Comparison of ENCODE assay signal across 1 cellular context in the genomic region with DNA sequence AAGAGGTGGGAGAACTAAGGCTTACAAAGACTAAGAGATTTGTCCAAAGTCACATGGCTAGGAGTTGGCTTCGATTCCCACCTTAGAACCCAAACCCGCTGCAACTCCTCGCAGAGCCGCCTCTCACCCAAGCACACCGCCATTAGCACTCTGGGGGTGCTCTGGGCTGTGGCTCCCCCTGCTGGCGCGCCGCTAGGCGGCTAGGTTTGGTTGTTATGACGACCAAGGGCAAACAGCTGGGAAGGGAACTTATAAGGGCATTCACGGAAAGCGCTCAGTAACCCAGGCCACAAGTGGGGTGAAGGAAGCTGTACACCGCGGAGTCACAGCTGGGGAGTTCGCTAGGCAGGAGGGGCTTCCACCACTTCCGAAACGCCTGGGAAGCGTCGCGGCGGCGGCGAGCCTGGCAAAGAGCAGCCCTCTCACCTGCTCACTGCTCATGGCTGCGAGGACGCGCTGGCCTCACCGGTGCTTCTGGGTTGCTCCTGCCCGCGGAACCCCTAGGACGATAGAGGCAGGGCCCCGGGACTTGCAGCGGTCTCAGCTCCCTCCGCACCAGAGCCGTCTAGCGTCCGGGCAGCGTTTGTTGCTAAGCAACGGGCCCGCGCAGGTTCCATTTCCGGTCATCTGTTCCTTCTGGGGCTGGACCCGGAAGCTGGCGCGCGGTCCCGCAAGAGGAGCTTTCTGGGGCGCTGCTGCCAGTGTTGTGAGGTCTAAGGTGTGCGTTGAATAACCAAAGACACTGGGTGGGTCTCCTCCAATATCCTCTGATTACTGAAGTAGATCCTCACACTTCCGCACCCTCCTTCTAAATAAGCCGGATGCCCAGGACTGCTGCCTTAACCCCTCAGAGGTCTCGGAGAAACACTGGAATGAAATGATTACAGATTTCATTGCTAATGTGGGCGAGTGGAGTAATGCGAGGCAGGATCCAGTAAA.
TF ChIP-seq lines count a peak whose summit lies in the region.

A gene (minus strand): TSS at position 567 of the 939 bp plus-strand sequence. CDS start 126 bp downstream, at position 441.

TF ChIP-seq in K562, 482 proteins besides CTCF, POLR2A, EP300 and RAD21 (continued from another document and continues in another):
- TF ChIP-seq CEBPB (tag; IDR thresholded peaks at IDR 0.05) (no peak), SIN3B (IDR thresholded peaks at IDR 0.05; ENCODE audit: low read depth) (peak; percentile 28; the same call in 1 of the 2 replicates), NR1H2 (CRISPR knock-in tag; IDR thresholded peaks at IDR 0.05) (no peak), NR4A1 (CRISPR knock-in tag; IDR thresholded peaks at IDR 0.05) (no peak), NR4A1 (tag; IDR thresholded peaks at IDR 0.05) (no peak), NFIX (CRISPR knock-in tag; IDR thresholded peaks at IDR 0.05; ENCODE audit: low read depth) (no peak), TCF3 (CRISPR knock-in tag; IDR thresholded peaks at IDR 0.05) (no peak), HNRNPK (IDR thresholded peaks at IDR 0.05; ENCODE audit: low read depth, low read length, poor library complexity, severe bottlenecking) (no peak), TAF15 (IDR thresholded peaks at IDR 0.05; ENCODE audit: low read depth, low read length) (no peak), XRCC4 (IDR thresholded peaks at IDR 0.05; ENCODE audit: extremely low read depth, insufficient read depth, insufficient read length) (no peak), ZZZ3 (IDR thresholded peaks at IDR 0.05) (no peak), ZNF146 (CRISPR knock-in tag; IDR thresholded peaks at IDR 0.05; ENCODE audit: unreplicated experiment) (no peak), TAF7 (tag; IDR thresholded peaks at IDR 0.05) (no peak), ZNF12 (CRISPR knock-in tag; IDR thresholded peaks at IDR 0.05) (no peak), HSF4 (CRISPR knock-in tag; IDR thresholded peaks at IDR 0.05; ENCODE audit: borderline replicate concordance) (no peak), TFAM (CRISPR knock-in tag; conservative IDR thresholded peaks at IDR 0.05) (no peak), ZNF717 (CRISPR knock-in tag; IDR thresholded peaks at IDR 0.05) (no peak), SP2 (IDR thresholded peaks at IDR 0.05; ENCODE audit: extremely low read depth, low read depth, low read length, poor library complexity, severe bottlenecking) (no peak), ZNF707 (CRISPR knock-in tag; conservative IDR thresholded peaks at IDR 0.05) (no peak), POLR2B (IDR thresholded peaks at IDR 0.05; ENCODE audit: low read depth, partially characterized antibody) (no peak), TGIF2 (CRISPR knock-in tag; IDR thresholded peaks at IDR 0.05) (no peak), JUN (IDR thresholded peaks at IDR 0.05; ENCODE audit: borderline replicate concordance, low read depth, low read length) (no peak), JUN (CRISPR knock-in tag; IDR thresholded peaks at IDR 0.05; ENCODE audit: borderline replicate concordance) (no peak), PHB2 (IDR thresholded peaks at IDR 0.05; ENCODE audit: low read depth) (no peak), BMI1 (IDR thresholded peaks at IDR 0.05; ENCODE audit: low read length) (peak; percentile 87), CXXC5 (CRISPR knock-in tag; IDR thresholded peaks at IDR 0.05) (peak; percentile 73), CREM (IDR thresholded peaks at IDR 0.05; ENCODE audit: low read depth) (no peak), NCOA6 (IDR thresholded peaks at IDR 0.05) (peak; percentile 42; the same call in 1 of the 2 replicates), NRF1 (conservative IDR thresholded peaks at IDR 0.05 in 1 of 2, IDR thresholded peaks at IDR 0.05 in 1 of 2) (no peak), ZNF778 (CRISPR knock-in tag; IDR thresholded peaks at IDR 0.05) (no peak), POLR2G (IDR thresholded peaks at IDR 0.05; ENCODE audit: low read depth, low read length) (peak; percentile 59), GATAD2B (IDR thresholded peaks at IDR 0.05; ENCODE audit: borderline replicate concordance) (peak; percentile 38; the same call in 1 of the 2 replicates), POLR2H (tag; IDR thresholded peaks at IDR 0.05; ENCODE audit: low read depth) (no peak), FOXP1 (CRISPR knock-in tag; IDR thresholded peaks at IDR 0.05) (no peak), CBX2 (IDR thresholded peaks at IDR 0.05; ENCODE audit: insufficient read depth, low read length, poor library complexity, severe bottlenecking) (no peak), IFI16 (CRISPR knock-in tag; IDR thresholded peaks at IDR 0.05) (no peak), PTRF (tag; IDR thresholded peaks at IDR 0.05) (no peak), TOE1 (IDR thresholded peaks at IDR 0.05; ENCODE audit: borderline replicate concordance) (peak; percentile 51; the same call in 1 of the 2 replicates), TOE1 (CRISPR knock-in tag; IDR thresholded peaks at IDR 0.05; ENCODE audit: borderline replicate concordance, low read depth) (no peak), PHF20 (IDR thresholded peaks at IDR 0.05; ENCODE audit: partially characterized antibody) (peak; percentile 81), ETV1 (tag; conservative IDR thresholded peaks at IDR 0.05; ENCODE audit: low read depth) (peak; percentile 70), KLF10 (CRISPR knock-in tag; IDR thresholded peaks at IDR 0.05) (no peak), ZNF354B (CRISPR knock-in tag; IDR thresholded peaks at IDR 0.05) (no peak), MTA3 (IDR thresholded peaks at IDR 0.05; ENCODE audit: borderline replicate concordance) (no peak), NFRKB (IDR thresholded peaks at IDR 0.05; ENCODE audit: low read depth) (0 out of 2 replicates have a peak, but pooled peaks have one; percentile 49), LCOR (CRISPR knock-in tag; IDR thresholded peaks at IDR 0.05) (peak; percentile 82; the same call in 1 of the 2 replicates), ELF4 (CRISPR knock-in tag; IDR thresholded peaks at IDR 0.05) (no peak)
- TF ChIP-seq, protein P1, sequence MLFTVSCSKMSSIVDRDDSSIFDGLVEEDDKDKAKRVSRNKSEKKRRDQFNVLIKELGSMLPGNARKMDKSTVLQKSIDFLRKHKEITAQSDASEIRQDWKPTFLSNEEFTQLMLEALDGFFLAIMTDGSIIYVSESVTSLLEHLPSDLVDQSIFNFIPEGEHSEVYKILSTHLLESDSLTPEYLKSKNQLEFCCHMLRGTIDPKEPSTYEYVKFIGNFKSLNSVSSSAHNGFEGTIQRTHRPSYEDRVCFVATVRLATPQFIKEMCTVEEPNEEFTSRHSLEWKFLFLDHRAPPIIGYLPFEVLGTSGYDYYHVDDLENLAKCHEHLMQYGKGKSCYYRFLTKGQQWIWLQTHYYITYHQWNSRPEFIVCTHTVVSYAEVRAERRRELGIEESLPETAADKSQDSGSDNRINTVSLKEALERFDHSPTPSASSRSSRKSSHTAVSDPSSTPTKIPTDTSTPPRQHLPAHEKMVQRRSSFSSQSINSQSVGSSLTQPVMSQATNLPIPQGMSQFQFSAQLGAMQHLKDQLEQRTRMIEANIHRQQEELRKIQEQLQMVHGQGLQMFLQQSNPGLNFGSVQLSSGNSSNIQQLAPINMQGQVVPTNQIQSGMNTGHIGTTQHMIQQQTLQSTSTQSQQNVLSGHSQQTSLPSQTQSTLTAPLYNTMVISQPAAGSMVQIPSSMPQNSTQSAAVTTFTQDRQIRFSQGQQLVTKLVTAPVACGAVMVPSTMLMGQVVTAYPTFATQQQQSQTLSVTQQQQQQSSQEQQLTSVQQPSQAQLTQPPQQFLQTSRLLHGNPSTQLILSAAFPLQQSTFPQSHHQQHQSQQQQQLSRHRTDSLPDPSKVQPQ (CRISPR knock-in tag; IDR thresholded peaks at IDR 0.05; ENCODE audit: borderline replicate concordance) = no peak
- TF ChIP-seq, protein P2, sequence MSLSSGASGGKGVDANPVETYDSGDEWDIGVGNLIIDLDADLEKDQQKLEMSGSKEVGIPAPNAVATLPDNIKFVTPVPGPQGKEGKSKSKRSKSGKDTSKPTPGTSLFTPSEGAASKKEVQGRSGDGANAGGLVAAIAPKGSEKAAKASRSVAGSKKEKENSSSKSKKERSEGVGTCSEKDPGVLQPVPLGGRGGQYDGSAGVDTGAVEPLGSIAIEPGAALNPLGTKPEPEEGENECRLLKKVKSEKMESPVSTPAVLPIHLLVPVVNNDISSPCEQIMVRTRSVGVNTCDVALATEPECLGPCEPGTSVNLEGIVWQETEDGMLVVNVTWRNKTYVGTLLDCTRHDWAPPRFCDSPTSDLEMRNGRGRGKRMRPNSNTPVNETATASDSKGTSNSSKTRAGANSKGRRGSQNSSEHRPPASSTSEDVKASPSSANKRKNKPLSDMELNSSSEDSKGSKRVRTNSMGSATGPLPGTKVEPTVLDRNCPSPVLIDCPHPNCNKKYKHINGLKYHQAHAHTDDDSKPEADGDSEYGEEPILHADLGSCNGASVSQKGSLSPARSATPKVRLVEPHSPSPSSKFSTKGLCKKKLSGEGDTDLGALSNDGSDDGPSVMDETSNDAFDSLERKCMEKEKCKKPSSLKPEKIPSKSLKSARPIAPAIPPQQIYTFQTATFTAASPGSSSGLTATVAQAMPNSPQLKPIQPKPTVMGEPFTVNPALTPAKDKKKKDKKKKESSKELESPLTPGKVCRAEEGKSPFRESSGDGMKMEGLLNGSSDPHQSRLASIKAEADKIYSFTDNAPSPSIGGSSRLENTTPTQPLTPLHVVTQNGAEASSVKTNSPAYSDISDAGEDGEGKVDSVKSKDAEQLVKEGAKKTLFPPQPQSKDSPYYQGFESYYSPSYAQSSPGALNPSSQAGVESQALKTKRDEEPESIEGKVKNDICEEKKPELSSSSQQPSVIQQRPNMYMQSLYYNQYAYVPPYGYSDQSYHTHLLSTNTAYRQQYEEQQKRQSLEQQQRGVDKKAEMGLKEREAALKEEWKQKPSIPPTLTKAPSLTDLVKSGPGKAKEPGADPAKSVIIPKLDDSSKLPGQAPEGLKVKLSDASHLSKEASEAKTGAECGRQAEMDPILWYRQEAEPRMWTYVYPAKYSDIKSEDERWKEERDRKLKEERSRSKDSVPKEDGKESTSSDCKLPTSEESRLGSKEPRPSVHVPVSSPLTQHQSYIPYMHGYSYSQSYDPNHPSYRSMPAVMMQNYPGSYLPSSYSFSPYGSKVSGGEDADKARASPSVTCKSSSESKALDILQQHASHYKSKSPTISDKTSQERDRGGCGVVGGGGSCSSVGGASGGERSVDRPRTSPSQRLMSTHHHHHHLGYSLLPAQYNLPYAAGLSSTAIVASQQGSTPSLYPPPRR (CRISPR knock-in tag; IDR thresholded peaks at IDR 0.05; ENCODE audit: borderline replicate concordance) = no peak
- TF ChIP-seq, protein P3, sequence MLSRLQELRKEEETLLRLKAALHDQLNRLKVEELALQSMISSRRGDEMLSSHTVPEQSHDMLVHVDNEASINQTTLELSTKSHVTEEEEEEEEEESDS (CRISPR knock-in tag; IDR thresholded peaks at IDR 0.05) = no peak
- TF ChIP-seq, protein P4, sequence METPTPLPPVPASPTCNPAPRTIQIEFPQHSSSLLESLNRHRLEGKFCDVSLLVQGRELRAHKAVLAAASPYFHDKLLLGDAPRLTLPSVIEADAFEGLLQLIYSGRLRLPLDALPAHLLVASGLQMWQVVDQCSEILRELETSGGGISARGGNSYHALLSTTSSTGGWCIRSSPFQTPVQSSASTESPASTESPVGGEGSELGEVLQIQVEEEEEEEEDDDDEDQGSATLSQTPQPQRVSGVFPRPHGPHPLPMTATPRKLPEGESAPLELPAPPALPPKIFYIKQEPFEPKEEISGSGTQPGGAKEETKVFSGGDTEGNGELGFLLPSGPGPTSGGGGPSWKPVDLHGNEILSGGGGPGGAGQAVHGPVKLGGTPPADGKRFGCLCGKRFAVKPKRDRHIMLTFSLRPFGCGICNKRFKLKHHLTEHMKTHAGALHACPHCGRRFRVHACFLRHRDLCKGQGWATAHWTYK (CRISPR knock-in tag; IDR thresholded peaks at IDR 0.05) = no peak
- TF ChIP-seq, protein P5, sequence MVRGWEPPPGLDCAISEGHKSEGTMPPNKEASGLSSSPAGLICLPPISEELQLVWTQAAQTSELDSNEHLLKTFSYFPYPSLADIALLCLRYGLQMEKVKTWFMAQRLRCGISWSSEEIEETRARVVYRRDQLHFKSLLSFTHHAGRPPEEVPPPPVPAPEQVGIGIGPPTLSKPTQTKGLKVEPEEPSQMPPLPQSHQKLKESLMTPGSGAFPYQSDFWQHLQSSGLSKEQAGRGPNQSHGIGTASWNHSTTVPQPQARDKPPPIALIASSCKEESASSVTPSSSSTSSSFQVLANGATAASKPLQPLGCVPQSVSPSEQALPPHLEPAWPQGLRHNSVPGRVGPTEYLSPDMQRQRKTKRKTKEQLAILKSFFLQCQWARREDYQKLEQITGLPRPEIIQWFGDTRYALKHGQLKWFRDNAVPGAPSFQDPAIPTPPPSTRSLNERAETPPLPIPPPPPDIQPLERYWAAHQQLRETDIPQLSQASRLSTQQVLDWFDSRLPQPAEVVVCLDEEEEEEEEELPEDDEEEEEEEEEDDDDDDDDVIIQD (CRISPR knock-in tag; IDR thresholded peaks at IDR 0.05) = no peak
- TF ChIP-seq, protein P6, sequence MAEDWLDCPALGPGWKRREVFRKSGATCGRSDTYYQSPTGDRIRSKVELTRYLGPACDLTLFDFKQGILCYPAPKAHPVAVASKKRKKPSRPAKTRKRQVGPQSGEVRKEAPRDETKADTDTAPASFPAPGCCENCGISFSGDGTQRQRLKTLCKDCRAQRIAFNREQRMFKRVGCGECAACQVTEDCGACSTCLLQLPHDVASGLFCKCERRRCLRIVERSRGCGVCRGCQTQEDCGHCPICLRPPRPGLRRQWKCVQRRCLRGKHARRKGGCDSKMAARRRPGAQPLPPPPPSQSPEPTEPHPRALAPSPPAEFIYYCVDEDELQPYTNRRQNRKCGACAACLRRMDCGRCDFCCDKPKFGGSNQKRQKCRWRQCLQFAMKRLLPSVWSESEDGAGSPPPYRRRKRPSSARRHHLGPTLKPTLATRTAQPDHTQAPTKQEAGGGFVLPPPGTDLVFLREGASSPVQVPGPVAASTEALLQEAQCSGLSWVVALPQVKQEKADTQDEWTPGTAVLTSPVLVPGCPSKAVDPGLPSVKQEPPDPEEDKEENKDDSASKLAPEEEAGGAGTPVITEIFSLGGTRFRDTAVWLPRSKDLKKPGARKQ (CRISPR knock-in tag; IDR thresholded peaks at IDR 0.05) = no peak
- TF ChIP-seq, protein P7, sequence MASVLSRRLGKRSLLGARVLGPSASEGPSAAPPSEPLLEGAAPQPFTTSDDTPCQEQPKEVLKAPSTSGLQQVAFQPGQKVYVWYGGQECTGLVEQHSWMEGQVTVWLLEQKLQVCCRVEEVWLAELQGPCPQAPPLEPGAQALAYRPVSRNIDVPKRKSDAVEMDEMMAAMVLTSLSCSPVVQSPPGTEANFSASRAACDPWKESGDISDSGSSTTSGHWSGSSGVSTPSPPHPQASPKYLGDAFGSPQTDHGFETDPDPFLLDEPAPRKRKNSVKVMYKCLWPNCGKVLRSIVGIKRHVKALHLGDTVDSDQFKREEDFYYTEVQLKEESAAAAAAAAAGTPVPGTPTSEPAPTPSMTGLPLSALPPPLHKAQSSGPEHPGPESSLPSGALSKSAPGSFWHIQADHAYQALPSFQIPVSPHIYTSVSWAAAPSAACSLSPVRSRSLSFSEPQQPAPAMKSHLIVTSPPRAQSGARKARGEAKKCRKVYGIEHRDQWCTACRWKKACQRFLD (CRISPR knock-in tag; IDR thresholded peaks at IDR 0.05) = no peak
